In the genomic region with DNA sequence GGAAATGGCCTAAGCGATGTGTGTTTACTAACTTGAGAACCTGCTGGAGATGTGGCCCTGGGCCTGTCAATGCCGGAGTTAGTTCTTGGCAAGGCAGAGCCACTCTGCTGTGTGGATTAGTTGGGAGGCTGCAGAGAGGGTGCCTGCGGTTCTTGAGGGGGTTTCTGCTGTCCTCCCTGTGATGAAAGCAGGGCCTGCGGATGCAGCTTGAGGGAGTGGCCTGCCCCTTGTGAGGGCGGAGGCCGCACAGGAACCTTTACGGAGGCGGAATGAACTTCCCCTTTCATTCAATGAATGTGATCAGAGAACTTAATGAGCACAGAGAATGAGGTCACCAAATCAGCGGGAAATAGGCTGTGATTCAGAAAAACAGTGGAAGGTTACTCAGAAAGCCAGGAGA, we compare ENCODE assay signal across 9 cellular contexts. TPM values are rescaled to one million over a fixed set of nuclear protein-coding genes. Genes with fewer than 3 reads are reported as not detected.
A peak's percentile ranks its signal among the peaks of the same experiment; 100 is the strongest.
DNase-seq lines count a peak whose midpoint lies in the region; ATAC-seq and TF ChIP-seq lines count a peak whose summit lies in the region.
"Had no signal": no experiment of that assay in that cellular context is flagged by ENCODE, and none has a peak within 500 bp of the region (broad histone marks: within the 10 kb centered on the region; RNA-seq: fewer than 3 reads in every experiment).

No MANE protein-coding gene starts in this region.

- no peaks in the 10 kb centered on the region for H4K20me1 ChIP-seq in osteoblast (ENCODE audit: insufficient read depth, low read length)

- no peak overlapping the region for H3K27ac ChIP-seq in spleen
- H3K27ac ChIP-seq in osteoblast (ENCODE audit: low read depth, low read length) = no peak overlapping the region
- no peak overlapping the region for H3K27ac ChIP-seq in aorta (ENCODE audit: low read depth in 1 of 2, low read length in 2 of 2)

- H3K79me2 ChIP-seq in osteoblast (ENCODE audit: insufficient read depth, low read length) = no peaks in the 10 kb centered on the region

- TF ChIP-seq POLR2A in spleen (IDR thresholded peaks at IDR 0.05) = no peak

- peak; percentile 61 for ATAC-seq in GM21529 (IDR thresholded peaks at IDR 0.05; ENCODE audit: unreplicated experiment)
- ATAC-seq in aorta (ENCODE audit: low FRiP score) = no peak

- intact Hi-C loops in spleen (cut with DNase I; ENCODE audit: low total_unique reads) = no loop called here
- intact Hi-C loops in aorta (cut with DNase I) = loop anchor here in 1 of 2 donors (10.0 kb wide), 1 partner anchor 71 kb away; no protein-coding TSS in a partner anchor

- H3K4me3 ChIP-seq in choroid plexus epithelial cell (ENCODE audit: low read depth, low read length) = no peak overlapping the region
- H3K4me3 ChIP-seq in spleen = no peak overlapping the region
- no peak overlapping the region for H3K4me3 ChIP-seq in osteoblast (ENCODE audit: insufficient read depth, low read length)
- no peak overlapping the region for H3K4me3 ChIP-seq in aorta (ENCODE audit: low read length in 2 of 2)

- WGBS in spleen, 5 donors = 19 to 35% (median 25%) methylated on average over 9 of the region's 9 CpGs
- WGBS in aorta, 2 donors = 85 to 86% methylated on average over 9 of the region's 9 CpGs

- no peak overlapping the region for H2AFZ ChIP-seq in osteoblast (ENCODE audit: low read length)

- H3K9me3 ChIP-seq in spleen (no peaks in the 10 kb centered on the region), osteoblast (ENCODE audit: low read depth, low read length) (no peaks in the 10 kb centered on the region), aorta (ENCODE audit: control insufficient read depth, low read length) (no peaks in the 10 kb centered on the region)

- H3K4me2 ChIP-seq in osteoblast (ENCODE audit: insufficient read depth, low read length) = no peak overlapping the region

- DNase-seq in NOMO-1 treated with dmso at 0.1 percent for 144 hours (lab: John Stamatoyannopoulos, UW; ENCODE audit: unreplicated experiment) (peak; percentile 69), choroid plexus epithelial cell (ENCODE audit: low read depth) (peak; percentile 31), spleen (peak; percentile 87), hepatic stellate cell (ENCODE audit: low spot score) (no peak), NCI-H2107 (lab: John Stamatoyannopoulos, UW) (no peak), osteoblast (ENCODE audit: insufficient read length, low spot score, missing footprints) (no peak), aorta (no peak)
- DNase-seq: IMR-90 had no signal

- H3K4me1 ChIP-seq in spleen = peaks cover 0 to 16% (median 7%) of the 10 kb centered on the region in 6 donors
- H3K4me1 ChIP-seq in osteoblast (ENCODE audit: insufficient read depth, low read length) = no peaks in the 10 kb centered on the region
- no peaks in the 10 kb centered on the region for H3K4me1 ChIP-seq in aorta (ENCODE audit: control insufficient read depth in 1 of 2, insufficient read depth in 2 of 2, low read length in 2 of 2)

- no peaks in the 10 kb centered on the region for H3K27me3 ChIP-seq in spleen (replicated peaks in 1 of 7)
- H3K27me3 ChIP-seq in osteoblast (ENCODE audit: insufficient read depth, low read length) = peaks cover 14% of the 10 kb centered on the region
- no peaks in the 10 kb centered on the region for H3K27me3 ChIP-seq in aorta (ENCODE audit: control insufficient read depth in 1 of 2, insufficient read depth in 2 of 2, low read length in 1 of 2)

- TF ChIP-seq CTCF in choroid plexus epithelial cell (conservative IDR thresholded peaks at IDR 0.05; ENCODE audit: low read depth, low read length) (no peak), spleen (IDR thresholded peaks at IDR 0.05 in 8 of 11, conservative IDR thresholded peaks at IDR 0.05 in 3 of 11) (no peak), osteoblast (IDR thresholded peaks at IDR 0.05; ENCODE audit: extremely low read depth, low read depth, low read length) (no peak)

- no peaks in the 10 kb centered on the region for H3K36me3 ChIP-seq in spleen
- H3K36me3 ChIP-seq in osteoblast (ENCODE audit: insufficient read depth, low read length) = no peaks in the 10 kb centered on the region
- no peaks in the 10 kb centered on the region for H3K36me3 ChIP-seq in aorta (ENCODE audit: control insufficient read depth in 1 of 2, insufficient read depth in 2 of 2, low read length in 1 of 2)

RNA-seq across cellular contexts. Expression of gene VWA3B, which starts 47.2 kb away (rescaled TPM):
- total RNA-seq in spleen (not detected), osteoblast (0.59 TPM in 1 of 2 replicates, not detected in the other), aorta (1 to 10 TPM in 1 of 2 donors, under 1 TPM in 1; 0.36 to 1.0 TPM)
- polyA plus RNA-seq in spleen (under 1 TPM in 2 of 3 donors, not detected in 1; 0.02 to 0.13 TPM), aorta (1 to 10 TPM in 1 of 2 donors, not detected in 1; 1.1 TPM)
- total RNA-seq: IMR-90 had no signal
- polyA plus RNA-seq: IMR-90 had no signal

Comparison
In these comparisons a context has a peak if more than half of its experiments do, and no peak if none do; other contexts are left out.
1. DNase-seq: peak in NOMO-1 treated with dmso at 0.1 percent for 144 hours (single experiment), choroid plexus epithelial cell (single experiment) and spleen (single experiment); none in hepatic stellate cell (single experiment), NCI-H2107 (single experiment), osteoblast (single experiment) and aorta (0 of 2).